ENCODE assay signal across 9 cellular contexts in the genomic region with DNA sequence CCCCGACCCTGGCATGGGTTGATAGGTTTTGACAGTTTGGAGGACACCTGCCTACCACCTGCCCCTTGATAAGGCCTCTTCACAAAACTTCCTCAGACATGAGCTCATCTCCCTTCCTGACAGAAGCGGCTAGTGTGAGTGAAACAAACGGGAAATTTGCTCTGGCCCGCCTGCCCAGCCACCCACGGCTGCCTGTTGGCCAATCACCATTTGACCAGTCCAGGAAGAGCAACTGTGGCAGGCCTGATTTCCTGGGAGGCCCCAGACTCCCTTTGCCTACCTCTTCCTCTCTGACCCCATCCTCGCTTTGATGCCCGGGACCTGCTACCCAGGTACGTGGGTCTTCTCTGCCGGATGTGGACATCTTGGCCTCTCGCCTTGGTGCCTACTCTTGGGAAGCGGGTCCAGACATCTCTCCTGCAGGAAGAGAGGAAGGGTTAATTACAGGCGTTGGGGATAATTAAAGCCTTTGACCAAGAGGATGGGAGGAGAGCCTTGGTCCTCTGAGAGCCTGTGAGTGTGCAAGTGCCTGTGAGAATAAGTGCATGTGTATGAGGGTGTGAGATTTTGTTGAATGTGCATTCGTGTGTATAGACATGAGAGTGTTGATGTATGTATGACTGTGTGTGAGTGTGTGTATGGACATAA. TPM values are rescaled to one million over a fixed set of nuclear protein-coding genes. Genes with fewer than 3 reads are reported as not detected.
DNase-seq lines count a peak whose midpoint lies in the region; ATAC-seq lines count a peak whose summit lies in the region.
"Had no signal": no experiment of that assay in that cellular context is flagged by ENCODE, and none has a peak within 500 bp of the region (broad histone marks: within the 10 kb centered on the region; RNA-seq: fewer than 3 reads in every experiment).

No MANE protein-coding gene starts in this region.

- no peak overlapping the region for H4K5ac ChIP-seq in mesendoderm (ENCODE audit: low read length)

- H3K56ac ChIP-seq in mesendoderm (ENCODE audit: low read length), result peak overlapping the region; percentile 93

- no peak overlapping the region for H4K8ac ChIP-seq in mesendoderm (ENCODE audit: low read depth, low read length)

- no peaks in the 10 kb centered on the region for H3K36me3 ChIP-seq in mesendoderm (ENCODE audit: control insufficient read depth, insufficient read depth, low read length)
- no peaks in the 10 kb centered on the region for H3K36me3 ChIP-seq in HAP-1 (replicated peaks)

- H3K4me3 ChIP-seq in mesendoderm (ENCODE audit: low read length), result no peak overlapping the region
- H3K4me3 ChIP-seq in HAP-1, result no peak overlapping the region

- H3K4ac ChIP-seq in mesendoderm (ENCODE audit: low read depth, low read length), result peak overlapping the region; percentile 28

- in situ Hi-C loops in HAP-1 (cut with MboI; ENCODE audit: low sequenced_read_pairs), result no loop called here

- peaks cover 2% of the 10 kb centered on the region for H3K79me1 ChIP-seq in mesendoderm (ENCODE audit: low read length)

- ATAC-seq in HG03175 (IDR thresholded peaks at IDR 0.05; ENCODE audit: unreplicated experiment), result no peak

- DNase-seq in NCI-H226 (peak; percentile 86), cerebellar cortex (ENCODE audit: low spot score) (peak; percentile 40), mesendoderm (peak; percentile 75), ureter (ENCODE audit: low spot score) (peak; percentile 49), HAP-1 (ENCODE audit: low spot score in 2 of 2) (no peak)
- DNase-seq in stimulated activated CD4-positive, alpha-beta T cell treated with anti-CD3 and anti-CD28 coated beads, Interleukin-1b, Interleukin-23, amount 100 ng/mL, for 48 hours, result no peak
- DNase-seq: activated naive CD4-positive, alpha-beta T cell treated with anti-CD3 and anti-CD28 coated beads for 36 hours had no signal

- no peaks in the 10 kb centered on the region for H3K9me3 ChIP-seq in HAP-1

- H2BK5ac ChIP-seq in mesendoderm (ENCODE audit: low read length), result no peak overlapping the region

- H3K4me2 ChIP-seq in mesendoderm (ENCODE audit: low read length), result no peak overlapping the region

- H3K4me1 ChIP-seq in mesendoderm (ENCODE audit: control insufficient read depth, low read depth, low read length), result peaks cover 17% of the 10 kb centered on the region
- H3K4me1 ChIP-seq in HAP-1, result peaks cover 23% of the 10 kb centered on the region
- H3K4me1 ChIP-seq: parathyroid adenoma had no signal

- no peak overlapping the region for H2BK15ac ChIP-seq in mesendoderm (replicated peaks; ENCODE audit: low read depth)

- WGBS in mesendoderm (ENCODE audit: extremely low coverage, insufficient coverage, low lambda C conversion rate), result no CpG with 5 or more reads among the region's 13 CpGs

- no peak overlapping the region for H3K27ac ChIP-seq in mesendoderm (ENCODE audit: low read depth, low read length)

- peak overlapping the region; percentile 6 for H2AK5ac ChIP-seq in mesendoderm (ENCODE audit: low read length)

- no peak overlapping the region for H3K23ac ChIP-seq in mesendoderm (ENCODE audit: low read length)

- no peaks in the 10 kb centered on the region for H3K27me3 ChIP-seq in mesendoderm (ENCODE audit: insufficient read depth, low read length, poor library complexity)
- no peaks in the 10 kb centered on the region for H3K27me3 ChIP-seq in HAP-1 (ENCODE audit: low read depth)

- H3K9ac ChIP-seq in mesendoderm (ENCODE audit: low read length), result peak overlapping the region; percentile 77
- H3K9ac ChIP-seq: parathyroid adenoma had no signal

- H2BK120ac ChIP-seq in mesendoderm (ENCODE audit: low read depth, low read length), result no peak overlapping the region

- H3K18ac ChIP-seq in mesendoderm (ENCODE audit: low read length), result no peak overlapping the region

- peaks cover 41% of the 10 kb centered on the region for H3K79me2 ChIP-seq in mesendoderm (ENCODE audit: control insufficient read depth, insufficient read depth, low read length)
- H3K79me2 ChIP-seq: parathyroid adenoma had no signal

RNA-seq across cellular contexts. Expression of a gene that starts 1.1 kb away (rescaled TPM):
- polyA plus RNA-seq in mesendoderm (2013, experiment 1 of 2), result 78.4 TPM
- 74.3 TPM for polyA plus RNA-seq in mesendoderm (2013, experiment 2 of 2)
- total RNA-seq in ureter, result 58.9 TPM

RNA-seq across cellular contexts. Expression of a gene that starts 55.5 kb away (rescaled TPM):
- 27.7 TPM for polyA plus RNA-seq in mesendoderm (2013, experiment 1 of 2)
- 26.7 TPM for polyA plus RNA-seq in mesendoderm (2013, experiment 2 of 2)
- 24.8 TPM for total RNA-seq in ureter

Comparison
In these comparisons a context has a peak if more than half of its experiments do, and no peak if none do; other contexts are left out.
1. DNase-seq: peak in NCI-H226 (single experiment), cerebellar cortex (single experiment), mesendoderm (single experiment) and ureter (single experiment); none in HAP-1 (0 of 2) and stimulated activated CD4-positive, alpha-beta T cell treated with anti-CD3 and anti-CD28 coated beads, Interleukin-1b, Interleukin-23, amount 100 ng/mL, for 48 hours (single experiment).